In genomic region chr3:185815391-185816282, GRCh38 we compare ENCODE assay signal across 1 cellular context.
A peak's percentile ranks its signal among the peaks of the same experiment; 100 is the strongest.
TF ChIP-seq lines count a peak whose summit lies in the region.

No MANE protein-coding gene starts in this region.

TF ChIP-seq in K562, 482 proteins besides CTCF, POLR2A, EP300 and RAD21 (continued from another document and continues in another):
- TF ChIP-seq CUX1 (CRISPR knock-in tag; IDR thresholded peaks at IDR 0.05) (no peak), RB1 (IDR thresholded peaks at IDR 0.05; ENCODE audit: low read depth) (no peak), OTX1 (CRISPR knock-in tag; IDR thresholded peaks at IDR 0.05) (no peak), GABPA (tag; conservative IDR thresholded peaks at IDR 0.05; ENCODE audit: low read depth) (no peak), KLF6 (CRISPR knock-in tag; IDR thresholded peaks at IDR 0.05; ENCODE audit: borderline replicate concordance) (no peak), ETS2 (tag; IDR thresholded peaks at IDR 0.05; ENCODE audit: borderline replicate concordance, poor library complexity, severe bottlenecking) (no peak), ZNF143 (CRISPR knock-in tag; IDR thresholded peaks at IDR 0.05) (no peak), JUND (IDR thresholded peaks at IDR 0.05; ENCODE audit: borderline replicate concordance, low read depth, low read length) (peak; percentile 2; the same call in 1 of the 2 replicates), JUND (tag; IDR thresholded peaks at IDR 0.05; ENCODE audit: borderline replicate concordance, low read depth, low read length) (peak; percentile 20; the same call in 1 of the 3 replicates), ZC3H11A (IDR thresholded peaks at IDR 0.05; ENCODE audit: low read depth, low read length) (no peak), THRAP3 (IDR thresholded peaks at IDR 0.05; ENCODE audit: borderline replicate concordance) (no peak), ZNF165 (CRISPR knock-in tag; IDR thresholded peaks at IDR 0.05; ENCODE audit: borderline replicate concordance) (no peak), NELFE (IDR thresholded peaks at IDR 0.05; ENCODE audit: insufficient read depth, insufficient read length) (no peak), KHSRP (IDR thresholded peaks at IDR 0.05) (no peak), YY1 (IDR thresholded peaks at IDR 0.05; ENCODE audit: borderline replicate concordance in 1 of 3, control insufficient read depth in 1 of 3, extremely low read depth in 1 of 3, insufficient read depth in 3 of 3, insufficient read length in 1 of 3, insufficient replicate concordance in 2 of 3, low read depth in 1 of 3, low read length in 2 of 3) (no peak), E2F4 (CRISPR knock-in tag; IDR thresholded peaks at IDR 0.05; ENCODE audit: low read depth) (no peak), ZNF224 (CRISPR knock-in tag; IDR thresholded peaks at IDR 0.05) (no peak), ARID1B (IDR thresholded peaks at IDR 0.05) (peak; percentile 66), ZNF134 (CRISPR knock-in tag; conservative IDR thresholded peaks at IDR 0.05) (no peak), GATA2 (CRISPR knock-in tag; IDR thresholded peaks at IDR 0.05) (no peak), SAFB2 (IDR thresholded peaks at IDR 0.05; ENCODE audit: borderline replicate concordance, low read depth, low read length, severe bottlenecking) (no peak), MYC (IDR thresholded peaks at IDR 0.05; ENCODE audit: low read depth, low read length) (peak; percentile 40; the same call in 1 of the 2 replicates), MYC (CRISPR knock-in tag; IDR thresholded peaks at IDR 0.05; ENCODE audit: borderline replicate concordance, low read depth) (no peak), ATF2 (CRISPR knock-in tag; IDR thresholded peaks at IDR 0.05) (no peak), CXXC5 (CRISPR knock-in tag; IDR thresholded peaks at IDR 0.05) (peak; percentile 20; the same call in 1 of the 2 replicates), ZNF592 (IDR thresholded peaks at IDR 0.05) (peak; percentile 77), E2F3 (CRISPR knock-in tag; IDR thresholded peaks at IDR 0.05) (no peak), ZBTB17 (CRISPR knock-in tag; IDR thresholded peaks at IDR 0.05) (no peak), POLR2AphosphoS5 (IDR thresholded peaks at IDR 0.05; ENCODE audit: control insufficient read depth, insufficient read depth, low read depth, low read length) (peak; percentile 31; the same call in 1 of the 2 replicates), RFX5 (IDR thresholded peaks at IDR 0.05; ENCODE audit: low read depth, low read length) (no peak)
- TF ChIP-seq, protein P1, sequence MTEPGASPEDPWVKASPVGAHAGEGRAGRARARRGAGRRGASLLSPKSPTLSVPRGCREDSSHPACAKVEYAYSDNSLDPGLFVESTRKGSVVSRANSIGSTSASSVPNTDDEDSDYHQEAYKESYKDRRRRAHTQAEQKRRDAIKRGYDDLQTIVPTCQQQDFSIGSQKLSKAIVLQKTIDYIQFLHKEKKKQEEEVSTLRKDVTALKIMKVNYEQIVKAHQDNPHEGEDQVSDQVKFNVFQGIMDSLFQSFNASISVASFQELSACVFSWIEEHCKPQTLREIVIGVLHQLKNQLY (CRISPR knock-in tag; conservative IDR thresholded peaks at IDR 0.05), result no peak
- TF ChIP-seq, protein P2, sequence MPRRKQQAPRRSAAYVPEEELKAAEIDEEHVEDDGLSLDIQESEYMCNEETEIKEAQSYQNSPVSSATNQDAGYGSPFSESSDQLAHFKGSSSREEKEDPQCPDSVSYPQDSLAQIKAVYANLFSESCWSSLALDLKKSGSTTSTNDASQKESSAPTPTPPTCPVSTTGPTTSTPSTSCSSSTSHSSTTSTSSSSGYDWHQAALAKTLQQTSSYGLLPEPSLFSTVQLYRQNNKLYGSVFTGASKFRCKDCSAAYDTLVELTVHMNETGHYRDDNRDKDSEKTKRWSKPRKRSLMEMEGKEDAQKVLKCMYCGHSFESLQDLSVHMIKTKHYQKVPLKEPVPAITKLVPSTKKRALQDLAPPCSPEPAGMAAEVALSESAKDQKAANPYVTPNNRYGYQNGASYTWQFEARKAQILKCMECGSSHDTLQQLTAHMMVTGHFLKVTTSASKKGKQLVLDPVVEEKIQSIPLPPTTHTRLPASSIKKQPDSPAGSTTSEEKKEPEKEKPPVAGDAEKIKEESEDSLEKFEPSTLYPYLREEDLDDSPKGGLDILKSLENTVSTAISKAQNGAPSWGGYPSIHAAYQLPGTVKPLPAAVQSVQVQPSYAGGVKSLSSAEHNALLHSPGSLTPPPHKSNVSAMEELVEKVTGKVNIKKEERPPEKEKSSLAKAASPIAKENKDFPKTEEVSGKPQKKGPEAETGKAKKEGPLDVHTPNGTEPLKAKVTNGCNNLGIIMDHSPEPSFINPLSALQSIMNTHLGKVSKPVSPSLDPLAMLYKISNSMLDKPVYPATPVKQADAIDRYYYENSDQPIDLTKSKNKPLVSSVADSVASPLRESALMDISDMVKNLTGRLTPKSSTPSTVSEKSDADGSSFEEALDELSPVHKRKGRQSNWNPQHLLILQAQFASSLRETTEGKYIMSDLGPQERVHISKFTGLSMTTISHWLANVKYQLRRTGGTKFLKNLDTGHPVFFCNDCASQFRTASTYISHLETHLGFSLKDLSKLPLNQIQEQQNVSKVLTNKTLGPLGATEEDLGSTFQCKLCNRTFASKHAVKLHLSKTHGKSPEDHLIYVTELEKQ (CRISPR knock-in tag; IDR thresholded peaks at IDR 0.05), result no peak
- TF ChIP-seq, protein P3, sequence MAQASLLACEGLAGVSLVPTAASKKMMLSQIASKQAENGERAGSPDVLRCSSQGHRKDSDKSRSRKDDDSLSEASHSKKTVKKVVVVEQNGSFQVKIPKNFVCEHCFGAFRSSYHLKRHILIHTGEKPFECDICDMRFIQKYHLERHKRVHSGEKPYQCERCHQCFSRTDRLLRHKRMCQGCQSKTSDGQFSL (CRISPR knock-in tag; IDR thresholded peaks at IDR 0.05), result no peak
- TF ChIP-seq, protein P3 (tag; IDR thresholded peaks at IDR 0.05), result no peak
- TF ChIP-seq, protein P4, sequence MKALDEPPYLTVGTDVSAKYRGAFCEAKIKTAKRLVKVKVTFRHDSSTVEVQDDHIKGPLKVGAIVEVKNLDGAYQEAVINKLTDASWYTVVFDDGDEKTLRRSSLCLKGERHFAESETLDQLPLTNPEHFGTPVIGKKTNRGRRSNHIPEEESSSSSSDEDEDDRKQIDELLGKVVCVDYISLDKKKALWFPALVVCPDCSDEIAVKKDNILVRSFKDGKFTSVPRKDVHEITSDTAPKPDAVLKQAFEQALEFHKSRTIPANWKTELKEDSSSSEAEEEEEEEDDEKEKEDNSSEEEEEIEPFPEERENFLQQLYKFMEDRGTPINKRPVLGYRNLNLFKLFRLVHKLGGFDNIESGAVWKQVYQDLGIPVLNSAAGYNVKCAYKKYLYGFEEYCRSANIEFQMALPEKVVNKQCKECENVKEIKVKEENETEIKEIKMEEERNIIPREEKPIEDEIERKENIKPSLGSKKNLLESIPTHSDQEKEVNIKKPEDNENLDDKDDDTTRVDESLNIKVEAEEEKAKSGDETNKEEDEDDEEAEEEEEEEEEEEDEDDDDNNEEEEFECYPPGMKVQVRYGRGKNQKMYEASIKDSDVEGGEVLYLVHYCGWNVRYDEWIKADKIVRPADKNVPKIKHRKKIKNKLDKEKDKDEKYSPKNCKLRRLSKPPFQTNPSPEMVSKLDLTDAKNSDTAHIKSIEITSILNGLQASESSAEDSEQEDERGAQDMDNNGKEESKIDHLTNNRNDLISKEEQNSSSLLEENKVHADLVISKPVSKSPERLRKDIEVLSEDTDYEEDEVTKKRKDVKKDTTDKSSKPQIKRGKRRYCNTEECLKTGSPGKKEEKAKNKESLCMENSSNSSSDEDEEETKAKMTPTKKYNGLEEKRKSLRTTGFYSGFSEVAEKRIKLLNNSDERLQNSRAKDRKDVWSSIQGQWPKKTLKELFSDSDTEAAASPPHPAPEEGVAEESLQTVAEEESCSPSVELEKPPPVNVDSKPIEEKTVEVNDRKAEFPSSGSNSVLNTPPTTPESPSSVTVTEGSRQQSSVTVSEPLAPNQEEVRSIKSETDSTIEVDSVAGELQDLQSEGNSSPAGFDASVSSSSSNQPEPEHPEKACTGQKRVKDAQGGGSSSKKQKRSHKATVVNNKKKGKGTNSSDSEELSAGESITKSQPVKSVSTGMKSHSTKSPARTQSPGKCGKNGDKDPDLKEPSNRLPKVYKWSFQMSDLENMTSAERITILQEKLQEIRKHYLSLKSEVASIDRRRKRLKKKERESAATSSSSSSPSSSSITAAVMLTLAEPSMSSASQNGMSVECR (CRISPR knock-in tag; IDR thresholded peaks at IDR 0.05), result no peak
- TF ChIP-seq, protein P5, sequence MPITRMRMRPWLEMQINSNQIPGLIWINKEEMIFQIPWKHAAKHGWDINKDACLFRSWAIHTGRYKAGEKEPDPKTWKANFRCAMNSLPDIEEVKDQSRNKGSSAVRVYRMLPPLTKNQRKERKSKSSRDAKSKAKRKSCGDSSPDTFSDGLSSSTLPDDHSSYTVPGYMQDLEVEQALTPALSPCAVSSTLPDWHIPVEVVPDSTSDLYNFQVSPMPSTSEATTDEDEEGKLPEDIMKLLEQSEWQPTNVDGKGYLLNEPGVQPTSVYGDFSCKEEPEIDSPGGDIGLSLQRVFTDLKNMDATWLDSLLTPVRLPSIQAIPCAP (CRISPR knock-in tag; IDR thresholded peaks at IDR 0.05; ENCODE audit: borderline replicate concordance), result no peak
